Comparison of ENCODE assay signal across 9 cellular contexts in genomic region chr16:3945751-3946603, GRCh38.
DNase-seq lines count a peak whose midpoint lies in the region; ATAC-seq lines count a peak whose summit lies in the region.
"Had no signal": no experiment of that assay in that cellular context is flagged by ENCODE, and none has a peak within 500 bp of the region (broad histone marks: within the 10 kb centered on the region; RNA-seq: fewer than 3 reads in every experiment).

No MANE protein-coding gene starts in this region.

- H3F3A ChIP-seq in GM23248 (ENCODE audit: insufficient read depth) = peaks cover 17% of the 10 kb centered on the region

- peak overlapping the region; percentile 22 for H3K4me2 ChIP-seq in GM23248 (ENCODE audit: unreplicated experiment)

- no peak for ATAC-seq in stimulated activated naive CD8-positive, alpha-beta T cell treated with anti-CD3 and anti-CD28 coated beads, Interleukin-15, Interleukin-2, amounts not matched to agents 100 U/mL and 50 U/mL, for 24 hours

- no peaks in the 10 kb centered on the region for H3K36me3 ChIP-seq in GM23248 (ENCODE audit: low read depth)
- no peaks in the 10 kb centered on the region for H3K36me3 ChIP-seq in effector memory CD4-positive, alpha-beta T cell (ENCODE audit: control insufficient read depth, insufficient read depth, low read length)

- H3K27me3 ChIP-seq in GM23248 (replicated peaks; ENCODE audit: insufficient read depth) = no peaks in the 10 kb centered on the region
- no peaks in the 10 kb centered on the region for H3K27me3 ChIP-seq in effector memory CD4-positive, alpha-beta T cell (replicated peaks; ENCODE audit: control insufficient read depth, insufficient read depth, low read length, poor library complexity, severe bottlenecking)

- H3K4me1 ChIP-seq in GM23248 (ENCODE audit: insufficient read depth) = peaks cover 24% of the 10 kb centered on the region
- no peaks in the 10 kb centered on the region for H3K4me1 ChIP-seq in effector memory CD4-positive, alpha-beta T cell (ENCODE audit: control insufficient read depth, insufficient read depth, low read length, poor library complexity, severe bottlenecking)

- 0 out of 2 replicates have a peak overlapping the region, but pooled peaks have one; percentile 27 for H3K9ac ChIP-seq in GM23248

- no peak overlapping the region for H3K4me3 ChIP-seq in GM23248
- no peak overlapping the region for H3K4me3 ChIP-seq in effector memory CD4-positive, alpha-beta T cell (ENCODE audit: insufficient read depth, low read depth, low read length, poor library complexity, severe bottlenecking)

- peak overlapping the region; percentile 52 for H3K27ac ChIP-seq in GM23248
- no peak overlapping the region for H3K27ac ChIP-seq in effector memory CD4-positive, alpha-beta T cell (ENCODE audit: insufficient read depth, low read length, poor library complexity, severe bottlenecking)

- 24 to 28% methylated on average over 11 of the region's 11 CpGs for WGBS in GM23248 (ENCODE audit: low coverage in 1 of 2, low lambda C conversion rate in 2 of 2, missing lambda C conversion rate in 2 of 2), 2 experiments

- H3K9me2 ChIP-seq in GM23248 (ENCODE audit: insufficient read depth) = no peaks in the 10 kb centered on the region

- 0 out of 2 replicates have a peak overlapping the region, but pooled peaks have one; percentile 56 for H2AFZ ChIP-seq in GM23248

- in situ Hi-C loops in GM23248 (cut with MboI) = no loop called here

- no peaks in the 10 kb centered on the region for H4K20me1 ChIP-seq in GM23248 (ENCODE audit: insufficient read depth)

- H3K9me3 ChIP-seq in GM23248 (ENCODE audit: low read depth) = no peaks in the 10 kb centered on the region
- no peaks in the 10 kb centered on the region for H3K9me3 ChIP-seq in effector memory CD4-positive, alpha-beta T cell (ENCODE audit: control insufficient read depth, low read length)

- H3K79me2 ChIP-seq in GM23248 (ENCODE audit: insufficient read depth) = no peaks in the 10 kb centered on the region

- DNase-seq in GM23248 (peak; percentile 99), RKO (ENCODE audit: low spot score) (peak; percentile 70), fibroblast of peridontal ligament (ENCODE audit: extremely low read depth) (peak; percentile 99), pulmonary artery endothelial cell (ENCODE audit: low read depth, low spot score) (peak; percentile 81), NCI-H1092 (lab: John Stamatoyannopoulos, UW) (no peak), Kasumi-1 (lab: John Stamatoyannopoulos, UW) (no peak)
- DNase-seq in stimulated activated naive CD8-positive, alpha-beta T cell treated with anti-CD3 and anti-CD28 coated beads, Interleukin-15, Interleukin-2, amounts not matched to agents 100 U/mL and 50 U/mL, for 24 hours = no peak
- no peak for DNase-seq in effector memory CD4-positive, alpha-beta T cell
- DNase-seq: effector CD8-positive, alpha-beta T cell had no signal

Comparison
In these comparisons a context has a peak if more than half of its experiments do, and no peak if none do; other contexts are left out.
1. DNase-seq: peak in GM23248 (single experiment), RKO (single experiment), fibroblast of peridontal ligament (single experiment) and pulmonary artery endothelial cell (single experiment); none in NCI-H1092 (single experiment), Kasumi-1 (0 of 2), stimulated activated naive CD8-positive, alpha-beta T cell treated with anti-CD3 and anti-CD28 coated beads, Interleukin-15, Interleukin-2, amounts not matched to agents 100 U/mL and 50 U/mL, for 24 hours (single experiment) and effector memory CD4-positive, alpha-beta T cell (0 of 3).